ENCODE assay signal across 27 cellular contexts in the genomic region with DNA sequence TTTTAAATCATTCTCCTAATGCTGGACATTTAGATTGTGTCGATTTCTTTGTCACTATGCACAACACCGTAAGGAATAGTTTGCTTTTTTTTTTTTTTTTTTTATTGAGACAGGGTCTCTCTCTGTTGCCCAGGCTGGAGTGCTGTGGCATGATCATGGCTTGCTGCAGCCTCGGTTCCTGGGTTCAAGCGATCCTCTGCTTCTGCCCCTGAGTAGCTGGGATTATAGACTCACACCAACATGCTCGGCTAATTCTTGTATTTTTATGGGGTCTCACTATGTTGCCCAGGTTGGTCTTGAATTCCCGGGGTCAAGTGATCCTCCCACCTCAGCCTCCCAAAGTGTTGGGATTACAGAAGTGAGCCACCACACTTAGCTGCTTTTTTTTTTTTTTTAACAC.
"Had no signal": no experiment of that assay in that cellular context is flagged by ENCODE, and none has a peak within 500 bp of the region (broad histone marks: within the 10 kb centered on the region; RNA-seq: fewer than 3 reads in every experiment).

No MANE protein-coding gene starts in this region.

- H3K36me3 ChIP-seq: stomach, suprapubic skin, thoracic aorta, thyroid gland, tibial artery, tibial nerve, transverse colon, upper lobe of left lung, upper lobe of right lung, uterus, vagina had no signal

- H3K27ac ChIP-seq: stomach, suprapubic skin, testis, thoracic aorta, thyroid gland, tibial artery, tibial nerve, transverse colon, upper lobe of left lung, upper lobe of right lung, uterus, vagina had no signal

- FAIRE-seq: urothelium cell line had no signal

- H3K27me3 ChIP-seq: suprapubic skin, testis, thyroid gland, tibial nerve, transverse colon, upper lobe of left lung, upper lobe of right lung, uterus, vagina had no signal

- DNase-seq: stimulated activated CD4-positive, alpha-beta T cell treated with anti-CD3 and anti-CD28 coated beads, Interleukin-2, amount 100 ng/mL, for 48 hours; stimulated activated CD4-positive, alpha-beta T cell treated with anti-CD3 and anti-CD28 coated beads, Interleukin-4, amount 100 ng/mL, for 1 hour; stimulated activated CD4-positive, alpha-beta T cell treated with anti-CD3 and anti-CD28 coated beads, Interleukin-4, amount 100 ng/mL, for 24 hours; stimulated activated CD4-positive, alpha-beta T cell treated with anti-CD3 and anti-CD28 coated beads, Interleukin-4, amount 100 ng/mL, for 4 hours; stimulated activated CD8-positive, alpha-beta memory T cell treated with anti-CD3 and anti-CD28 coated beads, Interleukin-4, amount 100 ng/mL, for 48 hours; stimulated activated naive B cell treated with anti-CD40 and anti-IgM and Interleukin-4, amounts not matched to agents 10 μg/mL and 1 μg/mL and 100 μg/mL, for 72 hours; stimulated activated naive CD4-positive, alpha-beta T cell; stimulated activated naive CD4-positive, alpha-beta T cell treated with Interleukin-2 at 50 U/mL for 16 hours; stimulated activated naive CD8-positive, alpha-beta T cell treated with anti-CD3 and anti-CD28 coated beads, Interleukin-15, amount 100 ng/mL, for 72 hours; stimulated activated naive CD8-positive, alpha-beta T cell treated with anti-CD3 and anti-CD28 coated beads, Interleukin-15, Interleukin-2, amounts not matched to agents 100 U/mL and 50 U/mL, for 24 hours; stomach; substantia nigra; testis; thyroid gland; tibial artery; transverse colon; trophoblast cell; upper lobe of right lung; uterus had no signal

- H3K4me1 ChIP-seq: testis, thyroid gland, upper lobe of right lung, uterus, vagina had no signal

- H3K9me3 ChIP-seq: stomach, suprapubic skin, testis, thoracic aorta, thyroid gland, tibial artery, tibial nerve, transverse colon, upper lobe of left lung, upper lobe of right lung, uterus, vagina had no signal

- H3K4me3 ChIP-seq: stomach, suprapubic skin, testis, thoracic aorta, thyroid gland, tibial artery, tibial nerve, transverse colon, upper lobe of left lung, upper lobe of right lung, uterus, vagina had no signal

- ATAC-seq: stimulated activated effector memory CD8-positive, alpha-beta T cell treated with anti-CD3 and anti-CD28 coated beads, Interleukin-12 subunit alpha, Interleukin-12 subunit beta, amount 100 ng/mL, for 72 hours; stimulated activated memory B cell treated with anti-CD40 and anti-IgM and Interleukin-4, amounts not matched to agents 10 μg/mL and 1 μg/mL and 100 μg/mL, for 72 hours; stimulated activated naive B cell treated with anti-CD40 and anti-IgM and Interleukin-4, amounts not matched to agents 10 μg/mL and 1 μg/mL and 100 μg/mL, for 72 hours; stimulated activated naive CD8-positive, alpha-beta T cell treated with anti-CD3 and anti-CD28 coated beads, Interleukin-15, amount 100 ng/mL, for 72 hours; stimulated activated naive CD8-positive, alpha-beta T cell treated with anti-CD3 and anti-CD28 coated beads, Interleukin-15, Interleukin-2, amounts not matched to agents 100 U/mL and 50 U/mL, for 24 hours; upper lobe of right lung had no signal
